8 cellular contexts compared by ENCODE assay signal in the genomic region with DNA sequence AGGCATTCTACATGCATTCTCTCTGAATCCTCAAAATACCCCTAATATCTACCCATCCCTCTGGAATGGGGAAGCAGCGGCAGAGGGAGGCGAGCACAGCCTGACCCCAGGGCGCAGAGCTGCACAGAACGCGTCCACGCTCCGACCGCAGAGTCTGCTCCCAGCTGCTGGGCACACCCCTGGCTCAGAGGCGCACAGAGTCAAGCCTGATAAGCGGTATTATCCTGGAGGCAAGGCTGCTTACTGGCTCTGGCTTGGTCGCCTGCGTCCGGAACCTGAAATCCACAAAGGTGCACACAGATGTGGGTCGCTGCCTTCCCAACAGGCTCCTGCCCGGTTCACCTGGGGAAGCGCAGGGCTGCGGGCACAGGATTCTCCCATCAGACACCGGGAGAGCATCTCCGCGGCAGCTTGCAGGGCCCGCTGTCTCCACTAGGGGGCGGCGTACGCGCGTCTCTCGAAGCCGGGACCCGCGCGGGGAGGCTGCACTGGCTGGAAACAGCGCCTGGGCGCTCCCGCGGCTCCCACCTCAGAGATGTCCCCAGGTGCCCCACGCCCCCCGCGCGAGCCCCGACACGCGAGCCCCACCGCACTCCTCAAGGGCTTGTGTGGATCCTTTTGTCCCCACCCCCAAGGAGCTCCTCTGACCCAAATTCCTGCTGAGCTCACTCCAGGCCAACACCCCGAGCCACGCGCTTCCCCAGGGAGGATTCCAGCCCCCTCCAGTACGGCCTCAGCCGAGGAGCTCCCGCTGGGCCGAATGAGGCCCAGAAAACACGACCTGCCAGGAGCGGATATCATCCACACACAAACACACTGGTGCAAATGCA.
DNase-seq lines count a peak whose midpoint lies in the region; ATAC-seq and TF ChIP-seq lines count a peak whose summit lies in the region.

No MANE protein-coding gene starts in this region.

- WGBS in hepatocyte (ENCODE audit: low lambda C conversion rate, missing lambda C conversion rate): 18% methylated on average over 44 of the region's 52 CpGs

- no peaks in the 10 kb centered on the region for H3K36me3 ChIP-seq in MG63
- no peaks in the 10 kb centered on the region for H3K36me3 ChIP-seq in hepatocyte (replicated peaks; ENCODE audit: insufficient read depth, low read depth)

- H3K27me3 ChIP-seq in MG63: peaks cover 2% of the 10 kb centered on the region; the same call in 1 of the 2 replicates
- peaks cover 53% of the 10 kb centered on the region for H3K27me3 ChIP-seq in hepatocyte

- no peak overlapping the region for H2AFZ ChIP-seq in hepatocyte

- H3K9me3 Mint-ChIP-seq in CD14-positive monocyte: peaks cover 0 to 13% (median 8%) of the 10 kb centered on the region in 7 donors
- peaks cover 6% of the 10 kb centered on the region for H3K9me3 Mint-ChIP-seq in activated T-cell treated with anti-CD3 and anti-CD28 coated beads, Interleukin-2, amount 50 U/mL, for 24 hours

- DNase-seq in CD14-positive monocyte (ENCODE audit: low spot score) (no peak), MG63 (peak; percentile 28), hepatocyte (ENCODE audit: low spot score) (peak; percentile 80), NCI-H1048 (lab: John Stamatoyannopoulos, UW) (no peak)
- DNase-seq in activated T-cell treated with anti-CD3 and anti-CD28 coated beads, Interleukin-2, amount 50 U/mL, for 24 hours: peak; percentile 69
- peak in 3 of 4 experiments; percentile 25 to 38 (median 33) for DNase-seq in stimulated activated CD4-positive, alpha-beta T cell treated with anti-CD3 and anti-CD28 coated beads, Interleukin-1b, Interleukin-23, amount 100 ng/mL, for 24 hours (ENCODE audit: low read depth in 4 of 4, low spot score in 1 of 4)

- no peak overlapping the region for H3K27ac Mint-ChIP-seq in CD14-positive monocyte
- no peak overlapping the region for H3K27ac Mint-ChIP-seq in activated T-cell treated with anti-CD3 and anti-CD28 coated beads, Interleukin-2, amount 50 U/mL, for 24 hours

- no peaks in the 10 kb centered on the region for H3K36me3 Mint-ChIP-seq in CD14-positive monocyte
- H3K36me3 Mint-ChIP-seq in activated T-cell treated with anti-CD3 and anti-CD28 coated beads, Interleukin-2, amount 50 U/mL, for 24 hours (ENCODE audit: low read depth): no peaks in the 10 kb centered on the region

- H3K79me2 ChIP-seq in hepatocyte: no peaks in the 10 kb centered on the region

- peaks cover 24 to 36% (median 30%) of the 10 kb centered on the region in 3 donors for H3K27me3 Mint-ChIP-seq in CD14-positive monocyte (ENCODE audit: low read depth in 3 of 3)
- peaks cover 63% of the 10 kb centered on the region for H3K27me3 Mint-ChIP-seq in activated T-cell treated with anti-CD3 and anti-CD28 coated beads, Interleukin-2, amount 50 U/mL, for 24 hours

- H3K4me2 ChIP-seq in hepatocyte: peak overlapping the region; percentile 62

- no peaks in the 10 kb centered on the region for H4K20me1 ChIP-seq in hepatocyte (ENCODE audit: insufficient read depth, poor library complexity, severe bottlenecking)

- H3K4me3 Mint-ChIP-seq in CD14-positive monocyte: peak overlapping the region in 1 of 2 donors; percentile 40
- no peak overlapping the region for H3K4me3 Mint-ChIP-seq in activated T-cell treated with anti-CD3 and anti-CD28 coated beads, Interleukin-2, amount 50 U/mL, for 24 hours

- ATAC-seq in HG02870 (IDR thresholded peaks at IDR 0.05; ENCODE audit: unreplicated experiment) (no peak), GM21360 (IDR thresholded peaks at IDR 0.05; ENCODE audit: unreplicated experiment) (no peak)

- no peaks in the 10 kb centered on the region for H3K4me1 Mint-ChIP-seq in CD14-positive monocyte
- no peaks in the 10 kb centered on the region for H3K4me1 Mint-ChIP-seq in activated T-cell treated with anti-CD3 and anti-CD28 coated beads, Interleukin-2, amount 50 U/mL, for 24 hours (ENCODE audit: low read depth)

- peaks cover 16% of the 10 kb centered on the region for H3K4me1 ChIP-seq in hepatocyte (ENCODE audit: insufficient read depth)

- H3K4me3 ChIP-seq in MG63: no peak overlapping the region
- no peak overlapping the region for H3K4me3 ChIP-seq in hepatocyte

- intact Hi-C loops in CD14-positive monocyte (cut with micrococcal nuclease): no loop called here

- H3K27ac ChIP-seq in hepatocyte: no peak overlapping the region

- no peaks in the 10 kb centered on the region for H3K9me2 ChIP-seq in hepatocyte (replicated peaks; ENCODE audit: insufficient read depth)

- peak; percentile 51 for TF ChIP-seq CTCF in CD14-positive monocyte (IDR thresholded peaks at IDR 0.05)
- TF ChIP-seq CTCF in hepatocyte (IDR thresholded peaks at IDR 0.05; ENCODE audit: poor library complexity): peak; percentile 88

- no peaks in the 10 kb centered on the region for H3K9me3 ChIP-seq in MG63
- no peaks in the 10 kb centered on the region for H3K9me3 ChIP-seq in hepatocyte (ENCODE audit: low read depth)

Comparison
In these comparisons a context has a peak if more than half of its experiments do, and no peak if none do; other contexts are left out.
1. DNase-seq: peak in MG63 (single experiment), activated T-cell treated with anti-CD3 and anti-CD28 coated beads, Interleukin-2, amount 50 U/mL, for 24 hours (single experiment), hepatocyte (single experiment) and stimulated activated CD4-positive, alpha-beta T cell treated with anti-CD3 and anti-CD28 coated beads, Interleukin-1b, Interleukin-23, amount 100 ng/mL, for 24 hours (3 of 4); none in CD14-positive monocyte (single experiment) and NCI-H1048 (single experiment).